In genomic region chr5:55226934-55227737, GRCh38 we compare ENCODE assay signal across 8 cellular contexts. TPM values are rescaled to one million over a fixed set of nuclear protein-coding genes. Genes with fewer than 3 reads are reported as not detected.
DNase-seq lines count a peak whose midpoint lies in the region; ATAC-seq and TF ChIP-seq lines count a peak whose summit lies in the region.

Gene MCIDAS, minus strand, starts transcription at chr5:55227315. Its CDS starts 177 bp downstream, at chr5:55227138.

- no peak for TF ChIP-seq CTCF in lower lobe of right lung (IDR thresholded peaks at IDR 0.05)

- H3K27me3 ChIP-seq in GM23248 (replicated peaks; ENCODE audit: insufficient read depth) (peaks cover 97% of the 10 kb centered on the region), MG63 (no peaks in the 10 kb centered on the region), lower lobe of right lung (ENCODE audit: low read depth) (peaks cover 100% of the 10 kb centered on the region)

- H3K27me3 Mint-ChIP-seq in stimulated activated naive CD8-positive, alpha-beta T cell treated with anti-CD3 and anti-CD28 coated beads, Interleukin-15, amount 100 ng/mL, for 72 hours: peaks cover 94% of the 10 kb centered on the region

- no peaks in the 10 kb centered on the region for H3K79me2 ChIP-seq in GM23248 (ENCODE audit: insufficient read depth)

- H4K20me1 ChIP-seq in GM23248 (ENCODE audit: insufficient read depth): no peaks in the 10 kb centered on the region

- H3F3A ChIP-seq in GM23248 (ENCODE audit: insufficient read depth): no peaks in the 10 kb centered on the region; the same call in 1 of the 2 replicates

- no peaks in the 10 kb centered on the region for H3K9me3 Mint-ChIP-seq in stimulated activated naive CD8-positive, alpha-beta T cell treated with anti-CD3 and anti-CD28 coated beads, Interleukin-15, amount 100 ng/mL, for 72 hours

- H3K9me2 ChIP-seq in GM23248 (ENCODE audit: insufficient read depth): no peaks in the 10 kb centered on the region

- H2AFZ ChIP-seq in GM23248: peak within 1 kb of the TSS; percentile 77

- ATAC-seq in lower lobe of right lung (peak; percentile 55 to 57), GM18519 (IDR thresholded peaks at IDR 0.05; ENCODE audit: low FRiP score, unreplicated experiment) (no peak)
- ATAC-seq in stimulated activated naive CD8-positive, alpha-beta T cell treated with anti-CD3 and anti-CD28 coated beads, Interleukin-15, amount 100 ng/mL, for 72 hours: peak; percentile 71

- peaks cover 71% of the 10 kb centered on the region for H3K4me1 Mint-ChIP-seq in stimulated activated naive CD8-positive, alpha-beta T cell treated with anti-CD3 and anti-CD28 coated beads, Interleukin-15, amount 100 ng/mL, for 72 hours

- H3K9me3 ChIP-seq in GM23248 (ENCODE audit: low read depth) (no peaks in the 10 kb centered on the region), MG63 (no peaks in the 10 kb centered on the region), lower lobe of right lung (no peaks in the 10 kb centered on the region)

- no peak within 1 kb of the TSS for H3K27ac ChIP-seq in GM23248
- no peak within 1 kb of the TSS for H3K27ac ChIP-seq in lower lobe of right lung

- no peak within 1 kb of the TSS for H3K27ac Mint-ChIP-seq in stimulated activated naive CD8-positive, alpha-beta T cell treated with anti-CD3 and anti-CD28 coated beads, Interleukin-15, amount 100 ng/mL, for 72 hours

- H3K4me3 ChIP-seq in GM23248: peak within 1 kb of the TSS; percentile 67
- H3K4me3 ChIP-seq in MG63: peak within 1 kb of the TSS; percentile 71
- H3K4me3 ChIP-seq in lower lobe of right lung: peak within 1 kb of the TSS; percentile 47

- 0 out of 2 replicates have a peak within 1 kb of the TSS, but pooled peaks have one; percentile 11 for H3K9ac ChIP-seq in GM23248

- peak within 1 kb of the TSS; percentile 82 to 84 for H3K4me3 Mint-ChIP-seq in stimulated activated naive CD8-positive, alpha-beta T cell treated with anti-CD3 and anti-CD28 coated beads, Interleukin-15, amount 100 ng/mL, for 72 hours

- no peaks in the 10 kb centered on the region for H3K4me1 ChIP-seq in GM23248 (ENCODE audit: insufficient read depth)
- peaks cover 34% of the 10 kb centered on the region for H3K4me1 ChIP-seq in lower lobe of right lung

- in situ Hi-C loops in GM23248 (cut with MboI): no loop called here

- H3K36me3 ChIP-seq in GM23248 (ENCODE audit: low read depth) (no peaks in the 10 kb centered on the region), MG63 (no peaks in the 10 kb centered on the region), lower lobe of right lung (no peaks in the 10 kb centered on the region)

- 1 to 4% methylated on average over 33 to 77 of the region's 85 CpGs for WGBS in GM23248 (ENCODE audit: low coverage in 1 of 2, low lambda C conversion rate in 2 of 2, missing lambda C conversion rate in 2 of 2), 2 experiments

- intact Hi-C loops in lower lobe of right lung (cut with DNase I): no loop called here

- DNase-seq in Daoy (ENCODE audit: low read depth) (peak; percentile 90), GM23248 (peak; percentile 70), MG63 (peak; percentile 81), T1000 (lab: John Stamatoyannopoulos, UW) (peak; percentile 43), cerebellar cortex (ENCODE audit: low spot score) (peak; percentile 48), lower lobe of right lung (peak; percentile 57)
- DNase-seq in stimulated activated naive CD8-positive, alpha-beta T cell treated with anti-CD3 and anti-CD28 coated beads, Interleukin-15, amount 100 ng/mL, for 72 hours: peak; percentile 72 to 83

- peak within 1 kb of the TSS; percentile 79 for H3K4me2 ChIP-seq in GM23248 (ENCODE audit: unreplicated experiment)

RNA-seq across cellular contexts. Expression of gene MCIDAS, which starts in this region (rescaled TPM):
- 0.95 and 2.1 TPM in 2 replicates for total RNA-seq in Daoy (2014; rRNA removed; shearing (Covaris generic))
- not detected in 2 replicates for total RNA-seq in GM23248 (2014; rRNA removed; shearing (Covaris generic))
- not detected in 2 replicates for polyA plus RNA-seq in GM23248 (2016; fragmentation: Nextera tagmentation; extraction: Ambion mirVana)
- 7.1 TPM in 1 of 2 replicates, not detected in the other for total RNA-seq in MG63 (2014; rRNA removed; shearing (Covaris generic); ENCODE audit: low replicate concordance)
- total RNA-seq in lower lobe of right lung: 0.56 TPM

Comparison
In these comparisons a context has a peak if more than half of its experiments do, and no peak if none do; other contexts are left out.
1. Peak in DNase-seq, H3K4me3 ChIP-seq, H3K9ac ChIP-seq and H3K4me2 ChIP-seq in GM23248; RNA of the gene not detected or under 1 TPM.
2. Peak in DNase-seq, ATAC-seq and H3K4me3 ChIP-seq in lower lobe of right lung; RNA of the gene not detected or under 1 TPM.